Comparison of ENCODE assay signal across 2 cellular contexts in the genomic region with DNA sequence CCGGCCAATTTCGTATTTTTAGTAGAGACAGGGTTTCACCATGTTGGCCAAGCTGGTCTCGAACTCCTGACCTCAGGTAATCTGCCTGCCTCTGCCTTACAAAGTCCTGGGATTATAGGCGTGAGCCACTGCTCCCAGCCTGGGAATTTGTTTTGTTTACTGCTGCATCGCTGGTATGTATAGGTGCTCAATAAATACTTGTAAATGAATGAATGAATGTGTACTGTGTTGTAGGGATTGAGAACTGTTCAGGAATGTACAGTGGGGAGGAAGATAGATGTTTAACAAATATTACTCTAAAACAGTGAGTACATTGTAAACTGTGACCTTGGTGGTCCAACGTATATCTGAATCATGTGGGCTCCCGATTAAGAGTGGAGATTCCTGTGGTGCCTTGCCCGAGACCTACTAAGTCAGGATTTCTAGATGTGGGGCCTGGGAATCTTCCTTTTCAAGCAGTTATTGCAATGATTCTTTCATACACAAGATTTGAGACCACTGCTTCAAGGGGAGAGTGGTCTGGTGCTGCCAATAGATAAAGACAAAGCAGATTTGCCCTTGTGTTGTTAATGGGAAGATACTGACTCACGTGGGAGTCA.
TF ChIP-seq lines count a peak whose summit lies in the region.

No MANE protein-coding gene starts in this region.

TF ChIP-seq in HepG2, 621 proteins besides CTCF, POLR2A, EP300 and RAD21 (continues in another document):
- TF ChIP-seq FOXP1 (IDR thresholded peaks at IDR 0.05) (0 out of 2 replicates have a peak, but pooled peaks have one; percentile 29), FOXP1 (CRISPR knock-in tag; IDR thresholded peaks at IDR 0.05) (peak; percentile 55; the same call in 1 of the 2 replicates), MATR3 (CRISPR knock-in tag; IDR thresholded peaks at IDR 0.05) (no peak), ZNF576 (CRISPR knock-in tag; IDR thresholded peaks at IDR 0.05) (no peak), TFE3 (CRISPR knock-in tag; IDR thresholded peaks at IDR 0.05) (0 out of 2 replicates have a peak, but pooled peaks have one; percentile 28), ZFY (CRISPR knock-in tag; IDR thresholded peaks at IDR 0.05) (no peak), ZNF543 (CRISPR knock-in tag; IDR thresholded peaks at IDR 0.05) (no peak), ZNF3 (CRISPR knock-in tag; IDR thresholded peaks at IDR 0.05) (peak; percentile 57; the same call in 1 of the 2 replicates), ZMYM4 (CRISPR knock-in tag; IDR thresholded peaks at IDR 0.05) (0 out of 2 replicates have a peak, but pooled peaks have one; percentile 16), SALL1 (CRISPR knock-in tag; IDR thresholded peaks at IDR 0.05) (peak; percentile 23; the same call in 1 of the 2 replicates), FOXA1 (IDR thresholded peaks at IDR 0.05) (no peak), FOXA1 (CRISPR knock-in tag; IDR thresholded peaks at IDR 0.05) (peak; percentile 13; the same call in 1 of the 2 replicates), SOX6 (IDR thresholded peaks at IDR 0.05) (no peak), SOX6 (CRISPR knock-in tag; IDR thresholded peaks at IDR 0.05) (0 out of 2 replicates have a peak, but pooled peaks have one; percentile 27), NPAS2 (CRISPR knock-in tag; IDR thresholded peaks at IDR 0.05; ENCODE audit: borderline replicate concordance) (no peak), U2AF2 (IDR thresholded peaks at IDR 0.05; ENCODE audit: low read depth, low read length) (no peak), ZNF776 (CRISPR knock-in tag; IDR thresholded peaks at IDR 0.05) (no peak)
- TF ChIP-seq, protein P1, sequence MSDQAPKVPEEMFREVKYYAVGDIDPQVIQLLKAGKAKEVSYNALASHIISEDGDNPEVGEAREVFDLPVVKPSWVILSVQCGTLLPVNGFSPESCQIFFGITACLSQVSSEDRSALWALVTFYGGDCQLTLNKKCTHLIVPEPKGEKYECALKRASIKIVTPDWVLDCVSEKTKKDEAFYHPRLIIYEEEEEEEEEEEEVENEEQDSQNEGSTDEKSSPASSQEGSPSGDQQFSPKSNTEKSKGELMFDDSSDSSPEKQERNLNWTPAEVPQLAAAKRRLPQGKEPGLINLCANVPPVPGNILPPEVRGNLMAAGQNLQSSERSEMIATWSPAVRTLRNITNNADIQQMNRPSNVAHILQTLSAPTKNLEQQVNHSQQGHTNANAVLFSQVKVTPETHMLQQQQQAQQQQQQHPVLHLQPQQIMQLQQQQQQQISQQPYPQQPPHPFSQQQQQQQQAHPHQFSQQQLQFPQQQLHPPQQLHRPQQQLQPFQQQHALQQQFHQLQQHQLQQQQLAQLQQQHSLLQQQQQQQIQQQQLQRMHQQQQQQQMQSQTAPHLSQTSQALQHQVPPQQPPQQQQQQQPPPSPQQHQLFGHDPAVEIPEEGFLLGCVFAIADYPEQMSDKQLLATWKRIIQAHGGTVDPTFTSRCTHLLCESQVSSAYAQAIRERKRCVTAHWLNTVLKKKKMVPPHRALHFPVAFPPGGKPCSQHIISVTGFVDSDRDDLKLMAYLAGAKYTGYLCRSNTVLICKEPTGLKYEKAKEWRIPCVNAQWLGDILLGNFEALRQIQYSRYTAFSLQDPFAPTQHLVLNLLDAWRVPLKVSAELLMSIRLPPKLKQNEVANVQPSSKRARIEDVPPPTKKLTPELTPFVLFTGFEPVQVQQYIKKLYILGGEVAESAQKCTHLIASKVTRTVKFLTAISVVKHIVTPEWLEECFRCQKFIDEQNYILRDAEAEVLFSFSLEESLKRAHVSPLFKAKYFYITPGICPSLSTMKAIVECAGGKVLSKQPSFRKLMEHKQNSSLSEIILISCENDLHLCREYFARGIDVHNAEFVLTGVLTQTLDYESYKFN (CRISPR knock-in tag; conservative IDR thresholded peaks at IDR 0.05), result no peak

TF ChIP-seq in WTC11, 78 proteins besides CTCF, POLR2A, EP300 and RAD21:
- TF ChIP-seq ZNF263 (CRISPR knock-in tag; IDR thresholded peaks at IDR 0.05; ENCODE audit: low read depth), result no peak
- no peak for TF ChIP-seq ERG (CRISPR knock-in tag; IDR thresholded peaks at IDR 0.05)
- no peak for TF ChIP-seq ATF2 (CRISPR knock-in tag; IDR thresholded peaks at IDR 0.05; ENCODE audit: borderline replicate concordance, low read depth)
- no peak for TF ChIP-seq NFE2L1 (CRISPR knock-in tag; IDR thresholded peaks at IDR 0.05)
- TF ChIP-seq MYBL2 (CRISPR knock-in tag; IDR thresholded peaks at IDR 0.05), result no peak
- no peak for TF ChIP-seq ZNF121 (CRISPR knock-in tag; IDR thresholded peaks at IDR 0.05)
- TF ChIP-seq, protein P2, sequence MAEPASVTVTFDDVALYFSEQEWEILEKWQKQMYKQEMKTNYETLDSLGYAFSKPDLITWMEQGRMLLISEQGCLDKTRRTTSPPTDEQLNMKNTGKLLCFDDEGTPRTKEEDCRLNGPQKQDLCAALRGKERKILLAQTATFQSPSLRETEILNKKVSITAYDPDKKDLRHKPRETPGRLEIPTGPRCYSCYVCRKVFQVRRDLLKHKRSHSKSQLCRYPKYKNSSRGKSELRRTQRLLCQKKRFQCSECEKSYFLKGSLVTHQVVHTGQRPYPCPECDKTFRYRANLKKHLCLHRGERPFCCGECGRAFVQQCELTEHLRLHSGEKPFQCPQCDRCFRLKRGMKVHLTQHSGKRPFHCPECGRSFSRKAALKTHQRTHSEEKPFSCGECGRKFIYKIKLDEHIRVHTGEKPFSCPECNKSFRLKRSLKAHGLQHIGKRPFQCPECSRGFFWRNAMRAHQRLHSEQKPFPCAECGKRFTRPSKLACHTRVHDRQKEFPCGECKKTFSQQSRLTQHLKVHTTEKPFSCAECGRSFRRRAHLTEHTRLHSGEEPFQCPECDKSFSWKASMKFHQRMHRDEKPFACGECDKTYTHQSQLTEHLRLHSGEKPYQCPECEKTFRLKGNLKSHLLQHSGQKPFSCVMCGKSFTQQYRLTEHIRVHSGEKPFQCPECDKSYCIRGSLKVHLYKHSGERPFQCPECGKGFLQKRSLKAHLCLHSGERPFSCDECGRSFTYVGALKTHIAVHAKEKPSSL (CRISPR knock-in tag; conservative IDR thresholded peaks at IDR 0.05), result no peak
- TF ChIP-seq CBFB (CRISPR knock-in tag; IDR thresholded peaks at IDR 0.05; ENCODE audit: low read depth), result no peak
TF ChIP-seq in WTC11: peak in this region for 0.
